8 cellular contexts compared by ENCODE assay signal in genomic region chr9:132723809-132724208, GRCh38.
"Had no signal": no experiment of that assay in that cellular context is flagged by ENCODE, and none has a peak within 500 bp of the region (broad histone marks: within the 10 kb centered on the region; RNA-seq: fewer than 3 reads in every experiment).

No MANE protein-coding gene starts in this region.

- H3K4me3 ChIP-seq: GM23338, HAP-1, K562 had no signal

- H3K27ac ChIP-seq: HL-60 had no signal

- H3K4me2 ChIP-seq: GM23338 had no signal

- FAIRE-seq: HepG2 had no signal

- H3K36me3 ChIP-seq: HAP-1 had no signal

- H2AFZ ChIP-seq: GM23338 had no signal

- DNase-seq: H7, KG1 had no signal

- H3K9me3 ChIP-seq: HAP-1 had no signal

- H3K4me1 ChIP-seq: HAP-1 had no signal

- ATAC-seq: GM23338, HCT116, HepG2, K562 had no signal
